9 cellular contexts compared by ENCODE assay signal in genomic region chr9:129484325-129485000, GRCh38.
A peak's percentile ranks its signal among the peaks of the same experiment; 100 is the strongest.
DNase-seq lines count a peak whose midpoint lies in the region; ATAC-seq and TF ChIP-seq lines count a peak whose summit lies in the region.
"Had no signal": no experiment of that assay in that cellular context is flagged by ENCODE, and none has a peak within 500 bp of the region (broad histone marks: within the 10 kb centered on the region; RNA-seq: fewer than 3 reads in every experiment).

No MANE protein-coding gene starts in this region.

- H3K27ac ChIP-seq in cardiac muscle cell (peak overlapping the region; percentile 99), colonic mucosa (peak overlapping the region; percentile 95), upper lobe of left lung (peak overlapping the region; percentile 98 to 100 (median 99))

- no peaks in the 10 kb centered on the region for H3K9me3 ChIP-seq in cardiac muscle cell (ENCODE audit: low read depth)
- no peaks in the 10 kb centered on the region for H3K9me3 ChIP-seq in colonic mucosa
- H3K9me3 ChIP-seq in upper lobe of left lung = no peaks in the 10 kb centered on the region

- TF ChIP-seq CTCF in cardiac muscle cell (IDR thresholded peaks at IDR 0.05; ENCODE audit: low read depth, low read length) (no peak), colonic mucosa (IDR thresholded peaks at IDR 0.05) (no peak), upper lobe of left lung (IDR thresholded peaks at IDR 0.05) (no peak)

- H3K9me3 Mint-ChIP-seq in naive B cell = no peaks in the 10 kb centered on the region

- H3K4me1 ChIP-seq in cardiac muscle cell (ENCODE audit: low read depth) (peaks cover 58% of the 10 kb centered on the region), colonic mucosa (peaks cover 10% of the 10 kb centered on the region), upper lobe of left lung (peaks cover 50 to 71% (median 61%) of the 10 kb centered on the region in 4 donors)

- TF ChIP-seq POLR2A in upper lobe of left lung (IDR thresholded peaks at IDR 0.05) = no peak

- peaks cover 17 to 28% (median 26%) of the 10 kb centered on the region in 3 donors for H3K4me1 Mint-ChIP-seq in naive B cell

- DNase-seq in cardiac muscle cell (ENCODE audit: low read depth in 1 of 2, low spot score in 1 of 2) = no peak
- DNase-seq in left ventricle myocardium superior = no peak
- DNase-seq in colonic mucosa = no peak
- no peak for DNase-seq in naive B cell
- DNase-seq in upper lobe of left lung = no peak
- no peak for DNase-seq in NCI-H510A (lab: John Stamatoyannopoulos, UW)
- no peak for DNase-seq in NCI-H1417 treated with DMSO at 0.1 percent for 48 hours (lab: John Stamatoyannopoulos, UW)
- no peak for DNase-seq in RKO (ENCODE audit: low spot score)
- DNase-seq: Karpas-422 had no signal

- intact Hi-C loops in left ventricle myocardium superior (cut with micrococcal nuclease) (no loop called here), colonic mucosa (cut with DNase I) (loop anchor here (5.0 kb wide), 2 partner anchors 72 to 312 kb away; no protein-coding TSS in a partner anchor)

- H3K27me3 Mint-ChIP-seq in naive B cell = peaks cover 26 to 33% (median 28%) of the 10 kb centered on the region in 3 donors

- no peaks in the 10 kb centered on the region for H3K27me3 ChIP-seq in cardiac muscle cell
- no peaks in the 10 kb centered on the region for H3K27me3 ChIP-seq in colonic mucosa
- H3K27me3 ChIP-seq in upper lobe of left lung = no peaks in the 10 kb centered on the region

- ATAC-seq in left ventricle myocardium superior (no peak), naive B cell (ENCODE audit: low read depth in 2 of 2) (no peak), upper lobe of left lung (ENCODE audit: low FRiP score in 2 of 2) (no peak)

- H3K36me3 Mint-ChIP-seq in naive B cell = peaks cover 0 to 6% of the 10 kb centered on the region in 2 donors

- H3K4me3 ChIP-seq in cardiac muscle cell = no peak overlapping the region
- H3K4me3 ChIP-seq in colonic mucosa = no peak overlapping the region
- peak overlapping the region in 1 of 4 donors; percentile 55 for H3K4me3 ChIP-seq in upper lobe of left lung

- TF ChIP-seq EP300 in upper lobe of left lung (IDR thresholded peaks at IDR 0.05) = no peak

- H3K36me3 ChIP-seq in cardiac muscle cell = no peaks in the 10 kb centered on the region
- H3K36me3 ChIP-seq in colonic mucosa = no peaks in the 10 kb centered on the region
- no peaks in the 10 kb centered on the region for H3K36me3 ChIP-seq in upper lobe of left lung

- H3K27ac Mint-ChIP-seq in naive B cell = peak overlapping the region in 5 of 6 donors; percentile 39 to 82 (median 64)

- 70 to 79% methylated on average over 10 to 12 of the region's 12 CpGs for WGBS in upper lobe of left lung, 2 donors

- peak overlapping the region; percentile 76 to 86 for H3K9ac ChIP-seq in colonic mucosa (ENCODE audit: low read depth in 2 of 2, low read length in 2 of 2)

- H3K4me3 Mint-ChIP-seq in naive B cell = peak overlapping the region in 5 of 8 donors; percentile 37 to 69 (median 51)
